8 cellular contexts compared by ENCODE assay signal in the genomic region with DNA sequence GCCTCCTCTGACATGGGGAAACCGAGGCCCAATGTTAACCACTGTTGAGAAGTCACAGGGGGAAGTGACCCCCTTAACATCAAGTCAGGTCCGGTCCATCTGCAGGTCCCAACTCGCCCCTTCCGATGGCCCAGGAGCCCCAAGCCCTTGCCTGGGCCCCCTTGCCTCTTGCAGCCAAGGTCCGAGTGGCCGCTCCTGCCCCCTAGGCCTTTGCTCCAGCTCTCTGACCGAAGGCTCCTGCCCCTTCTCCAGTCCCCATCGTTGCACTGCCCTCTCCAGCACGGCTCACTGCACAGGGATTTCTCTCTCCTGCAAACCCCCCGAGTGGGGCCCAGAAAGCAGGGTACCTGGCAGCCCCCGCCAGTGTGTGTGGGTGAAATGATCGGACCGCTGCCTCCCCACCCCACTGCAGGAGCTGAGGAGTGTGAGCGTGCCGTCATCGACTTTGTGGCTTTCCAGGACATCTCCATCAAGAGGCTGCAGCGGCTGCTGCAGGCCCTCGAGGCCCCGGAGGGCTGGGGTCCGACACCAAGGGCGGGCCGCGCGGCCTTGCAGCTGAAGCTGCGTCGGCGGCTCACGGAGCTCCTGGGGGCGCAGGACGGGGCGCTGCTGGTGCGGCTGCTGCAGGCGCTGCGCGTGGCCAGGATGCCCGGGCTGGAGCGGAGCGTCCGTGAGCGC. TPM values are rescaled to one million over a fixed set of nuclear protein-coding genes. Genes with fewer than 3 reads are reported as not detected.
DNase-seq lines count a peak whose midpoint lies in the region; ATAC-seq and TF ChIP-seq lines count a peak whose summit lies in the region.
"Had no signal": no experiment of that assay in that cellular context is flagged by ENCODE, and none has a peak within 500 bp of the region (broad histone marks: within the 10 kb centered on the region; RNA-seq: fewer than 3 reads in every experiment).

No MANE protein-coding gene starts in this region.

- no peak overlapping the region for H3K27ac Mint-ChIP-seq in neural crest cell (ENCODE audit: unreplicated experiment)
- H3K27ac Mint-ChIP-seq in CD4-positive, alpha-beta T cell, result no peak overlapping the region

- peaks cover 10% of the 10 kb centered on the region for H3K27me3 Mint-ChIP-seq in neural crest cell (ENCODE audit: low read depth)
- no peaks in the 10 kb centered on the region for H3K27me3 Mint-ChIP-seq in CD4-positive, alpha-beta T cell

- peak overlapping the region; percentile 79 for H3K4me3 Mint-ChIP-seq in neural crest cell
- no peak overlapping the region for H3K4me3 Mint-ChIP-seq in CD4-positive, alpha-beta T cell

- CTCF ChIA-PET in CD4-positive, alpha-beta T cell (lab: Charles Lee), result no interaction called here

- in situ Hi-C loops in astrocyte of the cerebellum (cut with HindIII; ENCODE audit: low sequenced_read_pairs), result loop anchor here (5.0 kb wide), 1 partner anchor 36 kb away; no protein-coding TSS in a partner anchor

- H3K36me3 Mint-ChIP-seq in neural crest cell (ENCODE audit: low read depth), result peaks cover 3% of the 10 kb centered on the region
- H3K36me3 Mint-ChIP-seq in CD4-positive, alpha-beta T cell (ENCODE audit: low read depth), result peaks cover 4% of the 10 kb centered on the region

- ATAC-seq in CD4-positive, alpha-beta T cell (ENCODE audit: poor library complexity), result no peak
- no peak for ATAC-seq in HG03432 (IDR thresholded peaks at IDR 0.05; ENCODE audit: unreplicated experiment)

- H3K4me3 ChIP-seq in astrocyte of the cerebellum (ENCODE audit: low read depth, low read length), result peak overlapping the region; percentile 45

- POLR2A ChIA-PET in CD4-positive, alpha-beta T cell (lab: Charles Lee), result interaction anchor here (0.9 to 2.2 kb wide), 3 partner anchors 9 to 56 kb away, joined by 4 to 11 read pairs (median 8); a partner anchor contains a TSS

- intact Hi-C loops in CD4-positive, alpha-beta T cell (cut with DNase I, micrococcal nuclease), result no loop called here

- peaks cover 20% of the 10 kb centered on the region; the same call in 1 of the 2 replicates for H3K4me1 ChIP-seq in ES-I3 (ENCODE audit: insufficient read depth, low read length)

- no peaks in the 10 kb centered on the region for H3K9me3 ChIP-seq in ES-I3 (ENCODE audit: control insufficient read depth, insufficient read depth, low read length)
- no peaks in the 10 kb centered on the region for H3K9me3 ChIP-seq in CD4-positive, alpha-beta T cell (ENCODE audit: control insufficient read depth, low read length)

- peak overlapping the region; percentile 13; the same call in 1 of the 2 replicates for H3K9ac ChIP-seq in ES-I3 (ENCODE audit: low read depth, low read length)

- TF ChIP-seq CTCF in astrocyte of the cerebellum (IDR thresholded peaks at IDR 0.05; ENCODE audit: low read depth, low read length, missing control alignments) (no peak), neural crest cell (conservative IDR thresholded peaks at IDR 0.05) (no peak)
- no peak for TF ChIP-seq CTCF in CD4-positive, alpha-beta T cell (IDR thresholded peaks at IDR 0.05)

- DNase-seq in astrocyte of the cerebellum (ENCODE audit: low read depth) (no peak), neural crest cell (ENCODE audit: low read depth, low spot score) (no peak), NCI-H2029 treated with DMSO at 0.1 percent for 48 hours (lab: John Stamatoyannopoulos, UW) (no peak)
- no peak for DNase-seq in CD4-positive, alpha-beta T cell
- DNase-seq: activated CD4-positive, alpha-beta T cell treated with anti-CD3 and anti-CD28 coated beads for 1 hour; MM.1S had no signal

- H3K4me1 Mint-ChIP-seq in neural crest cell, result no peaks in the 10 kb centered on the region
- peaks cover 4% of the 10 kb centered on the region for H3K4me1 Mint-ChIP-seq in CD4-positive, alpha-beta T cell (ENCODE audit: low read depth)

- H3K9me3 Mint-ChIP-seq in neural crest cell, result no peaks in the 10 kb centered on the region
- H3K9me3 Mint-ChIP-seq in CD4-positive, alpha-beta T cell, result no peaks in the 10 kb centered on the region

- H3K27me3 ChIP-seq in CD4-positive, alpha-beta T cell (ENCODE audit: control insufficient read depth, insufficient read depth, low read length), result no peaks in the 10 kb centered on the region

- peaks cover 2% of the 10 kb centered on the region; the same call in 1 of the 2 replicates for H3K36me3 ChIP-seq in ES-I3 (ENCODE audit: insufficient read depth, low read length)

- H3K27ac ChIP-seq in CD4-positive, alpha-beta T cell (ENCODE audit: low read depth, low read length), result no peak overlapping the region

RNA-seq across cellular contexts. Expression of a gene that starts 1.6 kb away (rescaled TPM):
- not detected in 2 replicates for total RNA-seq in neural crest cell
- total RNA-seq in CD4-positive, alpha-beta T cell, result 1 to 10 TPM; 2.5 to 2.6 TPM

RNA-seq across cellular contexts. Expression of a gene that starts 9.8 kb away (rescaled TPM):
- total RNA-seq in neural crest cell, result 41.0 and 42.1 TPM in 2 replicates
- 10 to 100 TPM; 34.5 to 35.7 TPM for total RNA-seq in CD4-positive, alpha-beta T cell

RNA-seq across cellular contexts. Expression of a gene that starts 9.8 kb away (rescaled TPM):
- 31.3 and 32.1 TPM in 2 replicates for total RNA-seq in neural crest cell
- 10 to 100 TPM; 28.2 to 33.4 TPM for total RNA-seq in CD4-positive, alpha-beta T cell

RNA-seq across cellular contexts. Expression of a gene that starts 38.5 kb away (rescaled TPM):
- 16.5 and 17.6 TPM in 2 replicates for total RNA-seq in neural crest cell
- total RNA-seq in CD4-positive, alpha-beta T cell, result 100 to 1,000 TPM; 149 to 165 TPM

RNA-seq across cellular contexts. Expression of a gene that starts 39.9 kb away (rescaled TPM):
- total RNA-seq in neural crest cell, result 46.7 and 48.4 TPM in 2 replicates
- 10 to 100 TPM; 25.5 to 27.6 TPM for total RNA-seq in CD4-positive, alpha-beta T cell
